ENCODE assay signal across 8 cellular contexts in the genomic region with DNA sequence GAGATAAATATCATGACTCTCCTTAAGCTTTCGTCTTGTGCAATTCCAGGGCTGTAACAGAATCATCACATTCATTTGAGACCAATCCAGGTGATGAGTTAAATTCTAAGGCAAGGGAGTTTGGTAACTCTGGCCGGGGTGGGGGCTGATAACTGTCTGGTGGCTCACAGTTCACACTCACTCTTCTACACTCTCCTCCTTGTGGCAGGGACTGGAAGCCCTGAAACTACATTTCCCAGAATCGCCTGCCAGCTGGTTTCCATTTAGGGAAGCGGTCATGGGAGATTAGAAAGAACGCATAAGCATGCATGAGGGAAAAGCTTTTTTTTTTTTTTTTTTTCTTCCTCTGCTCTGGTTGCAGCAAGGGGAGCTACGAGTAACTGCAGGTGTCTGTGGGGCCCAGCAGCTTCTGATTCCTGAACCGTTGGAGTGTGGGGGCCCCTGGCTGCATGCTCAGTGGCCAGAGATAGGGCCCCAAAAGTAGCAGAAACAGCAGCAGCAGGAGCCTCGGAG.
DNase-seq lines count a peak whose midpoint lies in the region; TF ChIP-seq lines count a peak whose summit lies in the region.
"Had no signal": no experiment of that assay in that cellular context is flagged by ENCODE, and none has a peak within 500 bp of the region (broad histone marks: within the 10 kb centered on the region; RNA-seq: fewer than 3 reads in every experiment).

No MANE protein-coding gene starts in this region.

- no peak overlapping the region for H2AFZ ChIP-seq in hepatocyte

- no peaks in the 10 kb centered on the region for H4K20me1 ChIP-seq in hepatocyte (ENCODE audit: insufficient read depth, poor library complexity, severe bottlenecking)

- H3K9me3 ChIP-seq in hepatocyte (ENCODE audit: low read depth) = no peaks in the 10 kb centered on the region

- H3K79me2 ChIP-seq in hepatocyte = no peaks in the 10 kb centered on the region

- peak overlapping the region in 3 of 4 donors; percentile 50 to 89 (median 79) for H3K4me3 Mint-ChIP-seq in IgD-negative memory B cell

- peaks cover 2% of the 10 kb centered on the region for H3K27me3 Mint-ChIP-seq in IgD-negative memory B cell

- H3K36me3 Mint-ChIP-seq in IgD-negative memory B cell = no peaks in the 10 kb centered on the region

- DNase-seq in amniotic epithelial cell (ENCODE audit: low read depth) (peak; percentile 96), hepatocyte (ENCODE audit: low spot score) (peak; percentile 74), stromal cell of bone marrow (ENCODE audit: low read depth) (peak; percentile 78), NCI-H1092 treated with DMSO at 0.1 percent for 48 hours (lab: John Stamatoyannopoulos, UW) (no peak), NCI-H146 treated with DMSO at 0.1 percent for 48 hours (lab: John Stamatoyannopoulos, UW; ENCODE audit: unreplicated experiment) (no peak), HK-2 (ENCODE audit: unreplicated experiment) (no peak)
- DNase-seq: activated T-cell treated with anti-CD3 and anti-CD28 coated beads, Interleukin-2, amount 50 U/mL, for 48 hours had no signal

- H3K9me2 ChIP-seq in hepatocyte (replicated peaks; ENCODE audit: insufficient read depth) = no peaks in the 10 kb centered on the region

- no peaks in the 10 kb centered on the region for H3K27me3 ChIP-seq in hepatocyte

- peaks cover 0 to 2% (median 0%) of the 10 kb centered on the region in 3 donors for H3K9me3 Mint-ChIP-seq in IgD-negative memory B cell

- H3K4me1 Mint-ChIP-seq in IgD-negative memory B cell = peaks cover 11 to 22% (median 21%) of the 10 kb centered on the region in 3 donors

- 24% methylated on average over 8 of the region's 8 CpGs for WGBS in hepatocyte (ENCODE audit: low lambda C conversion rate, missing lambda C conversion rate)

- TF ChIP-seq CTCF in hepatocyte (IDR thresholded peaks at IDR 0.05; ENCODE audit: poor library complexity) = no peak

- H3K4me3 ChIP-seq in hepatocyte = no peak overlapping the region

- peak overlapping the region; percentile 64 for H3K4me2 ChIP-seq in hepatocyte

- no peaks in the 10 kb centered on the region for H3K4me1 ChIP-seq in hepatocyte (ENCODE audit: insufficient read depth)

- H3K27ac Mint-ChIP-seq in IgD-negative memory B cell = peak overlapping the region in 1 of 3 donors; percentile 39

- no peak overlapping the region for H3K27ac ChIP-seq in hepatocyte

- no peaks in the 10 kb centered on the region for H3K36me3 ChIP-seq in hepatocyte (replicated peaks; ENCODE audit: insufficient read depth, low read depth)

Comparison
In these comparisons a context has a peak if more than half of its experiments do, and no peak if none do; other contexts are left out.
1. DNase-seq: peak in amniotic epithelial cell (single experiment), hepatocyte (single experiment) and stromal cell of bone marrow (single experiment); none in NCI-H1092 treated with DMSO at 0.1 percent for 48 hours (single experiment), NCI-H146 treated with DMSO at 0.1 percent for 48 hours (single experiment) and HK-2 (single experiment).